Comparison of ENCODE assay signal across 1 cellular context in genomic region chr2:173891315-173892037, GRCh38.
A peak's percentile ranks its signal among the peaks of the same experiment; 100 is the strongest.
TF ChIP-seq lines count a peak whose summit lies in the region.

No MANE protein-coding gene starts in this region.

TF ChIP-seq in K562, 482 proteins besides CTCF, POLR2A, EP300 and RAD21 (continued from another document and continues in another):
- no peak for TF ChIP-seq ZBTB33 (CRISPR knock-in tag; IDR thresholded peaks at IDR 0.05)
- peak; percentile 84 for TF ChIP-seq FOXM1 (IDR thresholded peaks at IDR 0.05; ENCODE audit: low read depth)
- no peak for TF ChIP-seq FOXM1 (CRISPR knock-in tag; IDR thresholded peaks at IDR 0.05; ENCODE audit: low read depth)
- peak; percentile 83 for TF ChIP-seq ZEB2 (IDR thresholded peaks at IDR 0.05)
- TF ChIP-seq, protein P1, sequence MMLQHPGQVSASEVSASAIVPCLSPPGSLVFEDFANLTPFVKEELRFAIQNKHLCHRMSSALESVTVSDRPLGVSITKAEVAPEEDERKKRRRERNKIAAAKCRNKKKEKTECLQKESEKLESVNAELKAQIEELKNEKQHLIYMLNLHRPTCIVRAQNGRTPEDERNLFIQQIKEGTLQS (IDR thresholded peaks at IDR 0.05): peak; percentile 66; the same call in 1 of the 2 replicates
- TF ChIP-seq, protein P1 (CRISPR knock-in tag; conservative IDR thresholded peaks at IDR 0.05): no peak
- TF ChIP-seq ZFP1 (CRISPR knock-in tag; IDR thresholded peaks at IDR 0.05): no peak
- TF ChIP-seq CBFA2T2 (conservative IDR thresholded peaks at IDR 0.05): peak; percentile 93
- TF ChIP-seq TEAD1 (CRISPR knock-in tag; IDR thresholded peaks at IDR 0.05): peak in 1 of 2 experiments; percentile 39; a peak in 1 of 4 replicates
- peak in 1 of 2 experiments; percentile 68; a peak in 1 of 4 replicates for TF ChIP-seq SRF (CRISPR knock-in tag; IDR thresholded peaks at IDR 0.05)
- TF ChIP-seq MTA3 (IDR thresholded peaks at IDR 0.05; ENCODE audit: borderline replicate concordance): peak; percentile 63; the same call in 1 of the 2 replicates
- 0 out of 2 replicates have a peak, but pooled peaks have one; percentile 28 for TF ChIP-seq MXI1 (IDR thresholded peaks at IDR 0.05; ENCODE audit: low read depth, low read length)
- TF ChIP-seq TAF15 (IDR thresholded peaks at IDR 0.05; ENCODE audit: low read depth, low read length): no peak
- peak; percentile 92 for TF ChIP-seq NCOR1 (IDR thresholded peaks at IDR 0.05)
- no peak for TF ChIP-seq ZNF212 (CRISPR knock-in tag; IDR thresholded peaks at IDR 0.05)
- peak; percentile 98 for TF ChIP-seq TCF3 (CRISPR knock-in tag; IDR thresholded peaks at IDR 0.05)
- TF ChIP-seq MAZ (CRISPR knock-in tag; conservative IDR thresholded peaks at IDR 0.05 in 1 of 2, IDR thresholded peaks at IDR 0.05 in 1 of 2): peak in 1 of 2 experiments; percentile 37; a peak in 1 of 4 replicates
- no peak for TF ChIP-seq TFAP4 (CRISPR knock-in tag; IDR thresholded peaks at IDR 0.05; ENCODE audit: borderline replicate concordance)
- TF ChIP-seq, protein P2, sequence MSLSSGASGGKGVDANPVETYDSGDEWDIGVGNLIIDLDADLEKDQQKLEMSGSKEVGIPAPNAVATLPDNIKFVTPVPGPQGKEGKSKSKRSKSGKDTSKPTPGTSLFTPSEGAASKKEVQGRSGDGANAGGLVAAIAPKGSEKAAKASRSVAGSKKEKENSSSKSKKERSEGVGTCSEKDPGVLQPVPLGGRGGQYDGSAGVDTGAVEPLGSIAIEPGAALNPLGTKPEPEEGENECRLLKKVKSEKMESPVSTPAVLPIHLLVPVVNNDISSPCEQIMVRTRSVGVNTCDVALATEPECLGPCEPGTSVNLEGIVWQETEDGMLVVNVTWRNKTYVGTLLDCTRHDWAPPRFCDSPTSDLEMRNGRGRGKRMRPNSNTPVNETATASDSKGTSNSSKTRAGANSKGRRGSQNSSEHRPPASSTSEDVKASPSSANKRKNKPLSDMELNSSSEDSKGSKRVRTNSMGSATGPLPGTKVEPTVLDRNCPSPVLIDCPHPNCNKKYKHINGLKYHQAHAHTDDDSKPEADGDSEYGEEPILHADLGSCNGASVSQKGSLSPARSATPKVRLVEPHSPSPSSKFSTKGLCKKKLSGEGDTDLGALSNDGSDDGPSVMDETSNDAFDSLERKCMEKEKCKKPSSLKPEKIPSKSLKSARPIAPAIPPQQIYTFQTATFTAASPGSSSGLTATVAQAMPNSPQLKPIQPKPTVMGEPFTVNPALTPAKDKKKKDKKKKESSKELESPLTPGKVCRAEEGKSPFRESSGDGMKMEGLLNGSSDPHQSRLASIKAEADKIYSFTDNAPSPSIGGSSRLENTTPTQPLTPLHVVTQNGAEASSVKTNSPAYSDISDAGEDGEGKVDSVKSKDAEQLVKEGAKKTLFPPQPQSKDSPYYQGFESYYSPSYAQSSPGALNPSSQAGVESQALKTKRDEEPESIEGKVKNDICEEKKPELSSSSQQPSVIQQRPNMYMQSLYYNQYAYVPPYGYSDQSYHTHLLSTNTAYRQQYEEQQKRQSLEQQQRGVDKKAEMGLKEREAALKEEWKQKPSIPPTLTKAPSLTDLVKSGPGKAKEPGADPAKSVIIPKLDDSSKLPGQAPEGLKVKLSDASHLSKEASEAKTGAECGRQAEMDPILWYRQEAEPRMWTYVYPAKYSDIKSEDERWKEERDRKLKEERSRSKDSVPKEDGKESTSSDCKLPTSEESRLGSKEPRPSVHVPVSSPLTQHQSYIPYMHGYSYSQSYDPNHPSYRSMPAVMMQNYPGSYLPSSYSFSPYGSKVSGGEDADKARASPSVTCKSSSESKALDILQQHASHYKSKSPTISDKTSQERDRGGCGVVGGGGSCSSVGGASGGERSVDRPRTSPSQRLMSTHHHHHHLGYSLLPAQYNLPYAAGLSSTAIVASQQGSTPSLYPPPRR (CRISPR knock-in tag; IDR thresholded peaks at IDR 0.05; ENCODE audit: borderline replicate concordance): 0 out of 2 replicates have a peak, but pooled peaks have one; percentile 60
- no peak for TF ChIP-seq NR4A1 (CRISPR knock-in tag; IDR thresholded peaks at IDR 0.05)
- TF ChIP-seq NR4A1 (tag; IDR thresholded peaks at IDR 0.05): 0 out of 2 replicates have a peak, but pooled peaks have one; percentile 62
- 0 out of 2 replicates have a peak, but pooled peaks have one; percentile 61 for TF ChIP-seq NBN (IDR thresholded peaks at IDR 0.05; ENCODE audit: low read depth)
- peak; percentile 96 for TF ChIP-seq SMAD4 (CRISPR knock-in tag; conservative IDR thresholded peaks at IDR 0.05)
- no peak for TF ChIP-seq ELK3 (CRISPR knock-in tag; IDR thresholded peaks at IDR 0.05)
- peak; percentile 57 for TF ChIP-seq MYC (IDR thresholded peaks at IDR 0.05; ENCODE audit: low read depth, low read length)
- no peak for TF ChIP-seq MYC (CRISPR knock-in tag; IDR thresholded peaks at IDR 0.05; ENCODE audit: borderline replicate concordance, low read depth)
- peak; percentile 76 for TF ChIP-seq CEBPB (tag; IDR thresholded peaks at IDR 0.05)
- TF ChIP-seq, protein P3, sequence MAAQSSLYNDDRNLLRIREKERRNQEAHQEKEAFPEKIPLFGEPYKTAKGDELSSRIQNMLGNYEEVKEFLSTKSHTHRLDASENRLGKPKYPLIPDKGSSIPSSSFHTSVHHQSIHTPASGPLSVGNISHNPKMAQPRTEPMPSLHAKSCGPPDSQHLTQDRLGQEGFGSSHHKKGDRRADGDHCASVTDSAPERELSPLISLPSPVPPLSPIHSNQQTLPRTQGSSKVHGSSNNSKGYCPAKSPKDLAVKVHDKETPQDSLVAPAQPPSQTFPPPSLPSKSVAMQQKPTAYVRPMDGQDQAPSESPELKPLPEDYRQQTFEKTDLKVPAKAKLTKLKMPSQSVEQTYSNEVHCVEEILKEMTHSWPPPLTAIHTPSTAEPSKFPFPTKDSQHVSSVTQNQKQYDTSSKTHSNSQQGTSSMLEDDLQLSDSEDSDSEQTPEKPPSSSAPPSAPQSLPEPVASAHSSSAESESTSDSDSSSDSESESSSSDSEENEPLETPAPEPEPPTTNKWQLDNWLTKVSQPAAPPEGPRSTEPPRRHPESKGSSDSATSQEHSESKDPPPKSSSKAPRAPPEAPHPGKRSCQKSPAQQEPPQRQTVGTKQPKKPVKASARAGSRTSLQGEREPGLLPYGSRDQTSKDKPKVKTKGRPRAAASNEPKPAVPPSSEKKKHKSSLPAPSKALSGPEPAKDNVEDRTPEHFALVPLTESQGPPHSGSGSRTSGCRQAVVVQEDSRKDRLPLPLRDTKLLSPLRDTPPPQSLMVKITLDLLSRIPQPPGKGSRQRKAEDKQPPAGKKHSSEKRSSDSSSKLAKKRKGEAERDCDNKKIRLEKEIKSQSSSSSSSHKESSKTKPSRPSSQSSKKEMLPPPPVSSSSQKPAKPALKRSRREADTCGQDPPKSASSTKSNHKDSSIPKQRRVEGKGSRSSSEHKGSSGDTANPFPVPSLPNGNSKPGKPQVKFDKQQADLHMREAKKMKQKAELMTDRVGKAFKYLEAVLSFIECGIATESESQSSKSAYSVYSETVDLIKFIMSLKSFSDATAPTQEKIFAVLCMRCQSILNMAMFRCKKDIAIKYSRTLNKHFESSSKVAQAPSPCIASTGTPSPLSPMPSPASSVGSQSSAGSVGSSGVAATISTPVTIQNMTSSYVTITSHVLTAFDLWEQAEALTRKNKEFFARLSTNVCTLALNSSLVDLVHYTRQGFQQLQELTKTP (IDR thresholded peaks at IDR 0.05; ENCODE audit: low read depth in 1 of 2, partially characterized antibody in 2 of 2): peak in 1 of 2 experiments; percentile 49
- TF ChIP-seq COPS2 (conservative IDR thresholded peaks at IDR 0.05): no peak
- TF ChIP-seq RUNX1 (IDR thresholded peaks at IDR 0.05; ENCODE audit: low read depth): no peak
- peak; percentile 75 for TF ChIP-seq NFIC (IDR thresholded peaks at IDR 0.05)
- TF ChIP-seq HMBOX1 (IDR thresholded peaks at IDR 0.05): peak; percentile 98
- TF ChIP-seq FOXJ2 (tag; IDR thresholded peaks at IDR 0.05): no peak
- peak; percentile 68; the same call in 1 of the 2 replicates for TF ChIP-seq CC2D1A (IDR thresholded peaks at IDR 0.05)
- peak; percentile 64 for TF ChIP-seq HDAC3 (IDR thresholded peaks at IDR 0.05; ENCODE audit: borderline replicate concordance, partially characterized antibody)
- TF ChIP-seq ZFP91 (CRISPR knock-in tag; IDR thresholded peaks at IDR 0.05): no peak
- TF ChIP-seq TBL1XR1 (IDR thresholded peaks at IDR 0.05; ENCODE audit: low read length in 2 of 2): peak in 1 of 2 experiments; percentile 95; a peak in 2 of 4 replicates
- TF ChIP-seq MTA2 (IDR thresholded peaks at IDR 0.05; ENCODE audit: low read depth): peak; percentile 91
- TF ChIP-seq NCOA2 (IDR thresholded peaks at IDR 0.05; ENCODE audit: partially characterized antibody in 2 of 2): no peak
- peak; percentile 77; the same call in 1 of the 2 replicates for TF ChIP-seq ARID3A (IDR thresholded peaks at IDR 0.05; ENCODE audit: borderline replicate concordance, low read depth, low read length)
- TF ChIP-seq ZNF551 (CRISPR knock-in tag; IDR thresholded peaks at IDR 0.05): no peak
- peak; percentile 34; the same call in 1 of the 2 replicates for TF ChIP-seq EP400 (IDR thresholded peaks at IDR 0.05)
- TF ChIP-seq, protein P4, sequence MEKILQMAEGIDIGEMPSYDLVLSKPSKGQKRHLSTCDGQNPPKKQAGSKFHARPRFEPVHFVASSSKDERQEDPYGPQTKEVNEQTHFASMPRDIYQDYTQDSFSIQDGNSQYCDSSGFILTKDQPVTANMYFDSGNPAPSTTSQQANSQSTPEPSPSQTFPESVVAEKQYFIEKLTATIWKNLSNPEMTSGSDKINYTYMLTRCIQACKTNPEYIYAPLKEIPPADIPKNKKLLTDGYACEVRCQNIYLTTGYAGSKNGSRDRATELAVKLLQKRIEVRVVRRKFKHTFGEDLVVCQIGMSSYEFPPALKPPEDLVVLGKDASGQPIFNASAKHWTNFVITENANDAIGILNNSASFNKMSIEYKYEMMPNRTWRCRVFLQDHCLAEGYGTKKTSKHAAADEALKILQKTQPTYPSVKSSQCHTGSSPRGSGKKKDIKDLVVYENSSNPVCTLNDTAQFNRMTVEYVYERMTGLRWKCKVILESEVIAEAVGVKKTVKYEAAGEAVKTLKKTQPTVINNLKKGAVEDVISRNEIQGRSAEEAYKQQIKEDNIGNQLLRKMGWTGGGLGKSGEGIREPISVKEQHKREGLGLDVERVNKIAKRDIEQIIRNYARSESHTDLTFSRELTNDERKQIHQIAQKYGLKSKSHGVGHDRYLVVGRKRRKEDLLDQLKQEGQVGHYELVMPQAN (IDR thresholded peaks at IDR 0.05; ENCODE audit: borderline replicate concordance): no peak
